In the genomic region with DNA sequence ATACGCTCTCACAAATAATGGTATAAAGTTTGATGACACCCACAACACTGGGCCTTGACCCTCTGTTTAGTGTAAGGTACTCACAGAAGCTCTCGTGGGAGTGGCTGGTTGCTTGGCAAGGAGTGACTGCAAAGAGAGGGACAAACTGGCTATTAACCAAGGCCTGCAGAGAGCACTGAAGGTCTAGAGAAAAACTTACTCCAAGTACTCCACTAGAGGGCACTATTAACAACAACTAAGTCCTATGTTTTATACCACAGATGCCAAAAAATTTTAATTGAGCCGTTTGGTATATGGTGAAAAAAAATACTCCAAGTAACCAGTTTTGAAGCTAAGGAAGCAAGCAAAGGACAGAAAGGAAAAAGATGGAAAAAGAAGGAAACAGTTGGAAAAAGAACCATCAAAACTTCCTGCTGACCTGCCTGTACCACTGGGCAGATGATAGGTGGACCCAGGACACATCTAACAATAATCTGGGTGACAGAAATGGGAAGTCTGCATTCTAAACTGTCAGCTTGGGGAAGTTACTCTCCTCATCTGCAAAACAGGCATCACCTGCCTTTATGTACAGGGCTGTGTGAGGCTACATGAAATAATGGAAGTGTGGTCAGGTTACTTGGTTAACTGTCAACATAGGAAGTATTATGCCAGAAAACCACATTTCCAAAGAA, we compare ENCODE assay signal across 1 cellular context.
TF ChIP-seq lines count a peak whose summit lies in the region.

No MANE protein-coding gene starts in this region.

TF ChIP-seq in SK-N-SH treated with all-trans-retinoic acid at 6 μM for 48 hours, 23 proteins besides CTCF, POLR2A, EP300 and RAD21 (continued from another document):
- TF ChIP-seq, protein P1, sequence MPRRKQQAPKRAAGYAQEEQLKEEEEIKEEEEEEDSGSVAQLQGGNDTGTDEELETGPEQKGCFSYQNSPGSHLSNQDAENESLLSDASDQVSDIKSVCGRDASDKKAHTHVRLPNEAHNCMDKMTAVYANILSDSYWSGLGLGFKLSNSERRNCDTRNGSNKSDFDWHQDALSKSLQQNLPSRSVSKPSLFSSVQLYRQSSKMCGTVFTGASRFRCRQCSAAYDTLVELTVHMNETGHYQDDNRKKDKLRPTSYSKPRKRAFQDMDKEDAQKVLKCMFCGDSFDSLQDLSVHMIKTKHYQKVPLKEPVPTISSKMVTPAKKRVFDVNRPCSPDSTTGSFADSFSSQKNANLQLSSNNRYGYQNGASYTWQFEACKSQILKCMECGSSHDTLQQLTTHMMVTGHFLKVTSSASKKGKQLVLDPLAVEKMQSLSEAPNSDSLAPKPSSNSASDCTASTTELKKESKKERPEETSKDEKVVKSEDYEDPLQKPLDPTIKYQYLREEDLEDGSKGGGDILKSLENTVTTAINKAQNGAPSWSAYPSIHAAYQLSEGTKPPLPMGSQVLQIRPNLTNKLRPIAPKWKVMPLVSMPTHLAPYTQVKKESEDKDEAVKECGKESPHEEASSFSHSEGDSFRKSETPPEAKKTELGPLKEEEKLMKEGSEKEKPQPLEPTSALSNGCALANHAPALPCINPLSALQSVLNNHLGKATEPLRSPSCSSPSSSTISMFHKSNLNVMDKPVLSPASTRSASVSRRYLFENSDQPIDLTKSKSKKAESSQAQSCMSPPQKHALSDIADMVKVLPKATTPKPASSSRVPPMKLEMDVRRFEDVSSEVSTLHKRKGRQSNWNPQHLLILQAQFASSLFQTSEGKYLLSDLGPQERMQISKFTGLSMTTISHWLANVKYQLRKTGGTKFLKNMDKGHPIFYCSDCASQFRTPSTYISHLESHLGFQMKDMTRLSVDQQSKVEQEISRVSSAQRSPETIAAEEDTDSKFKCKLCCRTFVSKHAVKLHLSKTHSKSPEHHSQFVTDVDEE (CRISPR knock-in tag; IDR thresholded peaks at IDR 0.05), result no peak
- TF ChIP-seq ISL1 (CRISPR knock-in tag; IDR thresholded peaks at IDR 0.05) (no peak), ZNF70 (CRISPR knock-in tag; IDR thresholded peaks at IDR 0.05) (no peak), ZFP3 (CRISPR knock-in tag; IDR thresholded peaks at IDR 0.05) (no peak), SNAI2 (CRISPR knock-in tag; IDR thresholded peaks at IDR 0.05) (no peak), TOX (CRISPR knock-in tag; IDR thresholded peaks at IDR 0.05; ENCODE audit: borderline replicate concordance) (no peak), TCF4 (CRISPR knock-in tag; IDR thresholded peaks at IDR 0.05; ENCODE audit: borderline replicate concordance) (no peak), OSR1 (CRISPR knock-in tag; IDR thresholded peaks at IDR 0.05) (no peak)
- TF ChIP-seq, protein P2, sequence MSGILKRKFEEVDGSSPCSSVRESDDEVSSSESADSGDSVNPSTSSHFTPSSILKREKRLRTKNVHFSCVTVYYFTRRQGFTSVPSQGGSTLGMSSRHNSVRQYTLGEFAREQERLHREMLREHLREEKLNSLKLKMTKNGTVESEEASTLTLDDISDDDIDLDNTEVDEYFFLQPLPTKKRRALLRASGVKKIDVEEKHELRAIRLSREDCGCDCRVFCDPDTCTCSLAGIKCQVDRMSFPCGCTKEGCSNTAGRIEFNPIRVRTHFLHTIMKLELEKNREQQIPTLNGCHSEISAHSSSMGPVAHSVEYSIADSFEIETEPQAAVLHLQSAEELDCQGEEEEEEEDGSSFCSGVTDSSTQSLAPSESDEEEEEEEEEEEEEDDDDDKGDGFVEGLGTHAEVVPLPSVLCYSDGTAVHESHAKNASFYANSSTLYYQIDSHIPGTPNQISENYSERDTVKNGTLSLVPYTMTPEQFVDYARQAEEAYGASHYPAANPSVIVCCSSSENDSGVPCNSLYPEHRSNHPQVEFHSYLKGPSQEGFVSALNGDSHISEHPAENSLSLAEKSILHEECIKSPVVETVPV (CRISPR knock-in tag; IDR thresholded peaks at IDR 0.05), result no peak
- TF ChIP-seq, protein P3, sequence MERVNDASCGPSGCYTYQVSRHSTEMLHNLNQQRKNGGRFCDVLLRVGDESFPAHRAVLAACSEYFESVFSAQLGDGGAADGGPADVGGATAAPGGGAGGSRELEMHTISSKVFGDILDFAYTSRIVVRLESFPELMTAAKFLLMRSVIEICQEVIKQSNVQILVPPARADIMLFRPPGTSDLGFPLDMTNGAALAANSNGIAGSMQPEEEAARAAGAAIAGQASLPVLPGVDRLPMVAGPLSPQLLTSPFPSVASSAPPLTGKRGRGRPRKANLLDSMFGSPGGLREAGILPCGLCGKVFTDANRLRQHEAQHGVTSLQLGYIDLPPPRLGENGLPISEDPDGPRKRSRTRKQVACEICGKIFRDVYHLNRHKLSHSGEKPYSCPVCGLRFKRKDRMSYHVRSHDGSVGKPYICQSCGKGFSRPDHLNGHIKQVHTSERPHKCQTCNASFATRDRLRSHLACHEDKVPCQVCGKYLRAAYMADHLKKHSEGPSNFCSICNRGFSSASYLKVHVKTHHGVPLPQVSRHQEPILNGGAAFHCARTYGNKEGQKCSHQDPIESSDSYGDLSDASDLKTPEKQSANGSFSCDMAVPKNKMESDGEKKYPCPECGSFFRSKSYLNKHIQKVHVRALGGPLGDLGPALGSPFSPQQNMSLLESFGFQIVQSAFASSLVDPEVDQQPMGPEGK (CRISPR knock-in tag; IDR thresholded peaks at IDR 0.05; ENCODE audit: borderline replicate concordance), result no peak
